In the genomic region with DNA sequence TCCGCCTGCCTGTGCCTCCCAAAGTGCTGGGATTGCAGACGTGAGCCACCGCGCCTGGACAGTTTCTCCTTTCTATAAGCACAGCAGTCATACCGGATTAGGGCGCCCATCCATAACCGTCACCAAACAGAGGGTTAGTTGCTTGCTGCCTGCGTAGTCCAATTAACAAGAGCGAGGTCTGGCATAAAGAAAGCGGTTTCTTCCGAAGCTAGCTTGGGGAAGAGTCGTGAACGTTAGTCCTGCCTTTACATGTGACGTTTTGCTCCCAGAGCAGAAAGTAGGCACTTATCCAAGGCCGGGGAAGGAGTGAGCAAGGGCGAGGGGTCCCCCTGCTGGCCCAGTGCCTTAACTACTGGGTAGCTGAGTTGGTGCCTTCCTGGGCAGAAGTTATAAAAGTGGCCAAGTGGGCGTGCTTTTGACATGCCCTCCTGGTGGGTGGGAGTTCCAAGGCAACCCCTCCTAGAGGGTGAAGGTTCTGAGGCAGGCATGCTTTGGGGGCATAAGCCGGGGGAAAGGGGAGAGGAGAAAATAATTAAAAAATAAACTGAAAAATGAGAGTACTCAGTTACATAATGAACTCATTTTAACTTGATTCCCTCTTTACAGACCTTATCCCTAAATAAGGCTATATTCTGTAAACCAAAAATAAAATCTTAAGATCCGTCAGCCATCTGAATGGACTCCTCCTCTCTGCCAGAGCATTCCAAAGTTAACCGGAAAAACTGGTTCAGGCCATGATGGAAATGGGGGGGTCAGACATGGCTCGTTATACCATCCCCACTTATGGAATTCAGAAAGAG, we compare ENCODE assay signal across 7 cellular contexts.
DNase-seq lines count a peak whose midpoint lies in the region; ATAC-seq and TF ChIP-seq lines count a peak whose summit lies in the region.

No MANE protein-coding gene starts in this region.

- H3K9ac ChIP-seq in endodermal cell (ENCODE audit: extremely low read depth, low read length, poor library complexity, severe bottlenecking): no peak overlapping the region

- no peaks in the 10 kb centered on the region for H3K36me3 ChIP-seq in endodermal cell (ENCODE audit: control insufficient read depth, insufficient read depth, low read length)

- H3K27ac Mint-ChIP-seq in endodermal cell: peak overlapping the region; percentile 16

- H3K36me3 Mint-ChIP-seq in endodermal cell (ENCODE audit: low read depth): peaks cover 6% of the 10 kb centered on the region

- peak; percentile 63 for ATAC-seq in HG03439 (IDR thresholded peaks at IDR 0.05; ENCODE audit: unreplicated experiment)

- no peaks in the 10 kb centered on the region for H3K27me3 Mint-ChIP-seq in endodermal cell (ENCODE audit: insufficient read depth)

- peaks cover 6% of the 10 kb centered on the region for H3K4me1 ChIP-seq in endodermal cell (ENCODE audit: control insufficient read depth, insufficient read depth, low read length)

- H3K27ac ChIP-seq in endodermal cell (ENCODE audit: low read depth, low read length): no peak overlapping the region

- H3K4me3 ChIP-seq in endodermal cell (ENCODE audit: low read length): no peak overlapping the region

- no peaks in the 10 kb centered on the region for H3K9me3 ChIP-seq in endodermal cell (ENCODE audit: control insufficient read depth, low read length)

- WGBS in endodermal cell (ENCODE audit: insufficient coverage in 1 of 2, insufficient read length in 1 of 2), 2 experiments: 58 to 62% methylated on average over 17 to 20 of the region's 21 CpGs

- in situ Hi-C loops in GM13977 (cut with MboI; ENCODE audit: low pct_unique_long_range_greater_than_20kb, low sequenced_read_pairs, unreplicated experiment): no loop called here

- no peak overlapping the region for H3K4me3 Mint-ChIP-seq in endodermal cell

- H3K9me3 Mint-ChIP-seq in endodermal cell: no peaks in the 10 kb centered on the region

- no peaks in the 10 kb centered on the region for H3K27me3 ChIP-seq in endodermal cell (ENCODE audit: control insufficient read depth, insufficient read depth, low read length, poor library complexity, severe bottlenecking)

- DNase-seq in GM13977 (ENCODE audit: low spot score): peak; percentile 61
- DNase-seq in NCI-H82 treated with DMSO at 0.1 percent for 48 hours (lab: John Stamatoyannopoulos, UW; ENCODE audit: unreplicated experiment): peak; percentile 90
- peak; percentile 41 to 43 for DNase-seq in activated CD8-positive, alpha-beta memory T cell treated with anti-CD3 and anti-CD28 coated beads for 4 hours (ENCODE audit: low read depth in 2 of 2)
- DNase-seq in endodermal cell: peak; percentile 96
- peak; percentile 89 for DNase-seq in midbrain (lab: John Stamatoyannopoulos, UW)
- peak; percentile 47 for DNase-seq in stimulated activated CD8-positive, alpha-beta memory T cell treated with anti-CD3 and anti-CD28 coated beads, Interleukin-15, amount 100 ng/mL, for 1 hour (ENCODE audit: low read depth)

- H3K4me1 Mint-ChIP-seq in endodermal cell: peaks cover 43% of the 10 kb centered on the region

- TF ChIP-seq CTCF in GM13977 (IDR thresholded peaks at IDR 0.05; ENCODE audit: extremely low read depth, insufficient read depth, missing control alignments) (peak; percentile 91), endodermal cell (conservative IDR thresholded peaks at IDR 0.05) (peak; percentile 92)

Comparison
In these comparisons a context has a peak if more than half of its experiments do, and no peak if none do; other contexts are left out.
1. DNase-seq: peak in every context shown above with its lines; median percentile 96 in endodermal cell; 90 in NCI-H82 treated with DMSO at 0.1 percent for 48 hours; 89 in midbrain; 61 in GM13977; 47 in stimulated activated CD8-positive, alpha-beta memory T cell treated with anti-CD3 and anti-CD28 coated beads, Interleukin-15, amount 100 ng/mL, for 1 hour; 42 in activated CD8-positive, alpha-beta memory T cell treated with anti-CD3 and anti-CD28 coated beads for 4 hours.